ENCODE assay signal across 12 cellular contexts in genomic region chr15:58545307-58546065, GRCh38.
A peak's percentile ranks its signal among the peaks of the same experiment; 100 is the strongest.
DNase-seq lines count a peak whose midpoint lies in the region; ATAC-seq and TF ChIP-seq lines count a peak whose summit lies in the region.
"Had no signal": no experiment of that assay in that cellular context is flagged by ENCODE, and none has a peak within 500 bp of the region (broad histone marks: within the 10 kb centered on the region; RNA-seq: fewer than 3 reads in every experiment).

No MANE protein-coding gene starts in this region.

- H3K27me3 ChIP-seq in lower lobe of right lung (ENCODE audit: low read depth) (no peaks in the 10 kb centered on the region), vagina (no peaks in the 10 kb centered on the region)
- H3K27me3 ChIP-seq: esophagus muscularis mucosa had no signal

- H3K4me1 ChIP-seq in lower lobe of right lung = peaks cover 7% of the 10 kb centered on the region
- H3K4me1 ChIP-seq in vagina = peaks cover 7% of the 10 kb centered on the region

- DNase-seq in stimulated activated CD4-positive, alpha-beta T cell treated with anti-CD3 and anti-CD28 coated beads, Interleukin-15, amount 100 ng/mL, for 24 hours = peak; percentile 44
- no peak for DNase-seq in stimulated activated CD4-positive, alpha-beta T cell treated with anti-CD3 and anti-CD28 coated beads, Interleukin-12 subunit alpha, Interleukin-12 subunit beta, amount 100 ng/mL, for 4 hours
- DNase-seq in activated T-cell treated with anti-CD3 and anti-CD28 coated beads for 48 hours (ENCODE audit: low read depth) (peak; percentile 12), lower lobe of right lung (no peak), vagina (ENCODE audit: extremely low spot score in 2 of 2) (peak; percentile 56 to 89), NCI-H69 (lab: John Stamatoyannopoulos, UW) (no peak)
- DNase-seq: aorta, NCI-H526 treated with DMSO at 0.1 percent for 48 hours had no signal

- peak; percentile 25 to 40 for ATAC-seq in lower lobe of right lung
- no peak for ATAC-seq in HG03025 (IDR thresholded peaks at IDR 0.05; ENCODE audit: low FRiP score, unreplicated experiment)
- no peak for ATAC-seq in HG02970 (IDR thresholded peaks at IDR 0.05; ENCODE audit: low FRiP score, unreplicated experiment)

- intact Hi-C loops in lower lobe of right lung (cut with DNase I) = no loop called here
- intact Hi-C loops in vagina (cut with DNase I) = no loop called here

- H3K4me3 ChIP-seq in lower lobe of right lung (no peak overlapping the region), vagina (no peak overlapping the region)
- H3K4me3 ChIP-seq: esophagus muscularis mucosa had no signal

- H3K27ac ChIP-seq in lower lobe of right lung (no peak overlapping the region), vagina (no peak overlapping the region)
- H3K27ac ChIP-seq: esophagus muscularis mucosa, KMS-11 had no signal

- no peak for TF ChIP-seq POLR2A in vagina (IDR thresholded peaks at IDR 0.05)

- no peak for TF ChIP-seq CTCF in lower lobe of right lung (IDR thresholded peaks at IDR 0.05)
- TF ChIP-seq CTCF in vagina (IDR thresholded peaks at IDR 0.05) = no peak

- H3K36me3 ChIP-seq in lower lobe of right lung (no peaks in the 10 kb centered on the region), vagina (no peaks in the 10 kb centered on the region)
- H3K36me3 ChIP-seq: esophagus muscularis mucosa had no signal

- H3K9me3 ChIP-seq in lower lobe of right lung (no peaks in the 10 kb centered on the region), vagina (no peaks in the 10 kb centered on the region)
- H3K9me3 ChIP-seq: esophagus muscularis mucosa had no signal

Comparison
In these comparisons a context has a peak if more than half of its experiments do, and no peak if none do; other contexts are left out.
1. DNase-seq: peak in stimulated activated CD4-positive, alpha-beta T cell treated with anti-CD3 and anti-CD28 coated beads, Interleukin-15, amount 100 ng/mL, for 24 hours (single experiment), activated T-cell treated with anti-CD3 and anti-CD28 coated beads for 48 hours (single experiment) and vagina (2 of 2); none in stimulated activated CD4-positive, alpha-beta T cell treated with anti-CD3 and anti-CD28 coated beads, Interleukin-12 subunit alpha, Interleukin-12 subunit beta, amount 100 ng/mL, for 4 hours (single experiment), lower lobe of right lung (single experiment) and NCI-H69 (single experiment).
2. ATAC-seq: peak in lower lobe of right lung (2 of 2); none in HG03025 (single experiment) and HG02970 (single experiment).